Comparison of ENCODE assay signal across 23 cellular contexts in genomic region chr6:14713966-14714631, GRCh38.
A peak's percentile ranks its signal among the peaks of the same experiment; 100 is the strongest.
DNase-seq lines count a peak whose midpoint lies in the region; ATAC-seq, FAIRE-seq and TF ChIP-seq lines count a peak whose summit lies in the region.
"Had no signal": no experiment of that assay in that cellular context is flagged by ENCODE, and none has a peak within 500 bp of the region (broad histone marks: within the 10 kb centered on the region; RNA-seq: fewer than 3 reads in every experiment).

No MANE protein-coding gene starts in this region.

- no peak for DNase-seq in activated CD4-positive, alpha-beta T cell treated with anti-CD3 and anti-CD28 coated beads, Interleukin-2, amount 10 ng/mL, durations not matched to agents 24 days and 14 days
- no peak for DNase-seq in activated CD4-positive, alpha-beta T cell treated with anti-CD3 and anti-CD28 coated beads for 48 hours
- DNase-seq in LHCN-M2 (ENCODE audit: low read depth) = peak; percentile 55
- DNase-seq in bronchial epithelial cell (ENCODE audit: low read depth) = peak; percentile 33
- DNase-seq in stimulated activated effector memory CD8-positive, alpha-beta T cell treated with anti-CD3 and anti-CD28 coated beads, Interleukin-12 subunit alpha, Interleukin-12 subunit beta, amount 100 ng/mL, for 72 hours (ENCODE audit: low spot score in 2 of 2) = no peak
- DNase-seq in tibial artery = no peak
- DNase-seq in midbrain (lab: John Stamatoyannopoulos, UW) = no peak
- DNase-seq in mucosa of gallbladder (ENCODE audit: low spot score) = no peak
- DNase-seq: activated CD4-positive, alpha-beta T cell treated with anti-CD3 and anti-CD28 coated beads for 1 hour; aorta; DMS79 treated with DMSO at 0.1 percent for 48 hours; hippocampal formation; left lung; MM.1S; NCI-H1930; NCI-H345; T-helper 1 cell had no signal

- H3K36me3 ChIP-seq in bronchial epithelial cell (ENCODE audit: control insufficient read depth, insufficient read depth, low read length) (no peaks in the 10 kb centered on the region), tibial artery (no peaks in the 10 kb centered on the region)
- H3K36me3 ChIP-seq: left lung had no signal

- H3K9me3 Mint-ChIP-seq in activated CD4-positive, alpha-beta T cell treated with anti-CD3 and anti-CD28 coated beads, Interleukin-2, amount 10 ng/mL, durations not matched to agents 24 days and 14 days = peaks cover 6% of the 10 kb centered on the region
- peaks cover 3% of the 10 kb centered on the region for H3K9me3 Mint-ChIP-seq in stimulated activated effector memory CD8-positive, alpha-beta T cell treated with anti-CD3 and anti-CD28 coated beads, Interleukin-12 subunit alpha, Interleukin-12 subunit beta, amount 100 ng/mL, for 72 hours
- H3K9me3 Mint-ChIP-seq: activated naive CD4-positive, alpha-beta T cell treated with anti-CD3 and anti-CD28 coated beads, Interleukin-2, amount 50 U/mL, for 24 hours had no signal

- intact Hi-C loops in activated CD4-positive, alpha-beta T cell treated with anti-CD3 and anti-CD28 coated beads, Interleukin-2, amount 10 ng/mL, durations not matched to agents 24 days and 14 days (cut with micrococcal nuclease) = loop anchor here (5.0 kb wide), 1 partner anchor 533 kb away; the partner anchor contains the start of gene JARID2
- intact Hi-C loops in tibial artery (cut with DNase I; ENCODE audit: low total_unique reads) = no loop called here

- H3K36me3 Mint-ChIP-seq in activated CD4-positive, alpha-beta T cell treated with anti-CD3 and anti-CD28 coated beads, Interleukin-2, amount 10 ng/mL, durations not matched to agents 24 days and 14 days (ENCODE audit: low read depth) = peaks cover 3% of the 10 kb centered on the region
- no peaks in the 10 kb centered on the region for H3K36me3 Mint-ChIP-seq in stimulated activated effector memory CD8-positive, alpha-beta T cell treated with anti-CD3 and anti-CD28 coated beads, Interleukin-12 subunit alpha, Interleukin-12 subunit beta, amount 100 ng/mL, for 72 hours

- H3K27ac Mint-ChIP-seq in activated CD4-positive, alpha-beta T cell treated with anti-CD3 and anti-CD28 coated beads, Interleukin-2, amount 10 ng/mL, durations not matched to agents 24 days and 14 days = peak overlapping the region; percentile 14
- peak overlapping the region; percentile 49 for H3K27ac Mint-ChIP-seq in stimulated activated effector memory CD8-positive, alpha-beta T cell treated with anti-CD3 and anti-CD28 coated beads, Interleukin-12 subunit alpha, Interleukin-12 subunit beta, amount 100 ng/mL, for 72 hours
- H3K27ac Mint-ChIP-seq: B cell, progenitor cell of endocrine pancreas had no signal

- H3K4me3 ChIP-seq in bronchial epithelial cell (ENCODE audit: low read depth, low read length) = no peak overlapping the region
- H3K4me3 ChIP-seq in tibial artery = no peak overlapping the region
- H3K4me3 ChIP-seq: left lung had no signal

- ATAC-seq in stimulated activated effector memory CD8-positive, alpha-beta T cell treated with anti-CD3 and anti-CD28 coated beads, Interleukin-12 subunit alpha, Interleukin-12 subunit beta, amount 100 ng/mL, for 72 hours = no peak
- ATAC-seq: HepG2 had no signal

- TF ChIP-seq CTCF in bronchial epithelial cell (IDR thresholded peaks at IDR 0.05; ENCODE audit: insufficient read depth, low read length, severe bottlenecking) (no peak), tibial artery (IDR thresholded peaks at IDR 0.05) (no peak)

- no peak for FAIRE-seq in bronchial epithelial cell (lab: Jason Lieb, UNC)
- FAIRE-seq: HepG2 had no signal

- no peak overlapping the region for H3K4me3 Mint-ChIP-seq in activated CD4-positive, alpha-beta T cell treated with anti-CD3 and anti-CD28 coated beads, Interleukin-2, amount 10 ng/mL, durations not matched to agents 24 days and 14 days
- H3K4me3 Mint-ChIP-seq in stimulated activated effector memory CD8-positive, alpha-beta T cell treated with anti-CD3 and anti-CD28 coated beads, Interleukin-12 subunit alpha, Interleukin-12 subunit beta, amount 100 ng/mL, for 72 hours = no peak overlapping the region
- H3K4me3 Mint-ChIP-seq: activated naive CD4-positive, alpha-beta T cell treated with anti-CD3 and anti-CD28 coated beads, Interleukin-2, amount 50 U/mL, for 24 hours; activated T-helper 1 cell treated with anti-CD3 and anti-CD28 coated beads, Interleukin-12 subunit alpha, Interleukin-12 subunit beta, Interleukin-2, Interleukin-4 antibody, amounts not matched to agents 30 ng/mL and 10 ng/mL and 1 ng/mL, durations not matched to agents 14 hours and 24 hours and 36 hours; B cell had no signal

- H3K4me1 Mint-ChIP-seq in activated CD4-positive, alpha-beta T cell treated with anti-CD3 and anti-CD28 coated beads, Interleukin-2, amount 10 ng/mL, durations not matched to agents 24 days and 14 days = peaks cover 38% of the 10 kb centered on the region
- H3K4me1 Mint-ChIP-seq in stimulated activated effector memory CD8-positive, alpha-beta T cell treated with anti-CD3 and anti-CD28 coated beads, Interleukin-12 subunit alpha, Interleukin-12 subunit beta, amount 100 ng/mL, for 72 hours = peaks cover 71% of the 10 kb centered on the region

- no peak overlapping the region for H3K27ac ChIP-seq in tibial artery
- H3K27ac ChIP-seq: HL-60, left lung had no signal

- H3K27me3 Mint-ChIP-seq in activated CD4-positive, alpha-beta T cell treated with anti-CD3 and anti-CD28 coated beads, Interleukin-2, amount 10 ng/mL, durations not matched to agents 24 days and 14 days = no peaks in the 10 kb centered on the region
- H3K27me3 Mint-ChIP-seq: activated naive CD4-positive, alpha-beta T cell treated with anti-CD3 and anti-CD28 coated beads, Interleukin-2, amount 50 U/mL, for 24 hours; B cell had no signal

- H3K9me3 ChIP-seq in tibial artery = no peaks in the 10 kb centered on the region
- H3K9me3 ChIP-seq: left lung had no signal

- H3K4me1 ChIP-seq in tibial artery = no peaks in the 10 kb centered on the region

- H3K27me3 ChIP-seq in bronchial epithelial cell (ENCODE audit: control insufficient read depth, insufficient read depth, low read length) (no peaks in the 10 kb centered on the region), tibial artery (no peaks in the 10 kb centered on the region)
- H3K27me3 ChIP-seq: left lung had no signal

Comparison
In these comparisons a context has a peak if more than half of its experiments do, and no peak if none do; other contexts are left out.
1. DNase-seq: peak in LHCN-M2 (single experiment) and bronchial epithelial cell (single experiment); none in activated CD4-positive, alpha-beta T cell treated with anti-CD3 and anti-CD28 coated beads, Interleukin-2, amount 10 ng/mL, durations not matched to agents 24 days and 14 days (single experiment), activated CD4-positive, alpha-beta T cell treated with anti-CD3 and anti-CD28 coated beads for 48 hours (single experiment), stimulated activated effector memory CD8-positive, alpha-beta T cell treated with anti-CD3 and anti-CD28 coated beads, Interleukin-12 subunit alpha, Interleukin-12 subunit beta, amount 100 ng/mL, for 72 hours (0 of 2), tibial artery (0 of 2), midbrain (single experiment) and mucosa of gallbladder (single experiment).